Comparison of ENCODE assay signal across 22 cellular contexts in the genomic region with DNA sequence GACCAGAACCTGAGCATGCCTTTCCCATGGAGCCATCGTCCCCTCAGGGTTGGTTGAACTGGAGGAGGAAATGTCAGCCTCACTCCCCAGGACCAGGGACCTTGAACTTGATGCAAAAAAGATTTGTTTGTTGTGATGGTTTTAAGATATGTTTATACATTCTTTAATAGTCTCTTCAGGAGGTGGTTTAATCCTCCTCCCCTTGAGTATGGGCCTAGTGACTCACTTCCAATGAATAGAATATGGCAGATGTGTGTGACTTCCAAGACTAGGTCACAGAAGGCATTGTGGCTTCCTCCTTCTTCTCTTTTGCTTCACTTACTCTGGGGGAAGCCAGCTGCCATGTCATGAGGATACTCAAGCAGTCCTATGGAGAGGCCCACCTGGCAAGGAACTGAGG.
DNase-seq lines count a peak whose midpoint lies in the region; ATAC-seq and TF ChIP-seq lines count a peak whose summit lies in the region.
"Had no signal": no experiment of that assay in that cellular context is flagged by ENCODE, and none has a peak within 500 bp of the region (broad histone marks: within the 10 kb centered on the region; RNA-seq: fewer than 3 reads in every experiment).

No MANE protein-coding gene starts in this region.

- intact Hi-C loops in natural killer cell (cut with micrococcal nuclease), result no loop called here
- intact Hi-C loops in naive thymus-derived CD4-positive, alpha-beta T cell (cut with micrococcal nuclease), result no loop called here

- no peak overlapping the region for H2AFZ ChIP-seq in osteoblast (ENCODE audit: low read length)

- ATAC-seq in natural killer cell treated with Interleukin-12 subunit alpha and Interleukin-12 subunit beta and Interleukin-15 and Interleukin-18, amount 100 ng/mL, for 72 hours, result no peak
- ATAC-seq in natural killer cell, result no peak
- no peak for ATAC-seq in GM18511 (IDR thresholded peaks at IDR 0.05; ENCODE audit: unreplicated experiment)
- no peak for ATAC-seq in naive thymus-derived CD4-positive, alpha-beta T cell
- ATAC-seq: GM12878 had no signal

- peak; percentile 25 for DNase-seq in natural killer cell treated with Interleukin-12 subunit alpha and Interleukin-12 subunit beta and Interleukin-15 and Interleukin-18, amount 100 ng/mL, for 72 hours (ENCODE audit: low spot score)
- DNase-seq in natural killer cell, result no peak
- DNase-seq in glutamatergic neuron, result peak; percentile 3
- DNase-seq in osteoblast (ENCODE audit: insufficient read length, low spot score, missing footprints), result peak; percentile 44
- no peak for DNase-seq in NCI-H446 (lab: John Stamatoyannopoulos, UW)
- DNase-seq in naive thymus-derived CD4-positive, alpha-beta T cell, result no peak
- DNase-seq in NCI-H1417 (lab: John Stamatoyannopoulos, UW), result no peak
- DNase-seq: CD4-positive, alpha-beta T cell; DMS 273 treated with DMSO at 0.1 percent for 48 hours; DMS79; EL; GDM1; GOT3; H7; HCEC 1CT had no signal

- H3K27ac ChIP-seq in osteoblast (ENCODE audit: low read depth, low read length), result no peak overlapping the region
- no peak overlapping the region for H3K27ac ChIP-seq in naive thymus-derived CD4-positive, alpha-beta T cell (ENCODE audit: low read depth, low read length)
- H3K27ac ChIP-seq: 22Rv1; BLaER1 treated with 17β-estradiol and CSF1 and Interleukin-3, amounts not matched to agents 10 nM and 100 nM had no signal

- H3K4me3 ChIP-seq in osteoblast (ENCODE audit: insufficient read depth, low read length), result no peak overlapping the region
- H3K4me3 ChIP-seq in naive thymus-derived CD4-positive, alpha-beta T cell (ENCODE audit: low read length), result no peak overlapping the region
- H3K4me3 ChIP-seq: BLaER1 treated with 17β-estradiol and CSF1 and Interleukin-3, amounts not matched to agents 10 nM and 100 nM; GM12878 had no signal

- H3K4me1 Mint-ChIP-seq in natural killer cell treated with Interleukin-12 subunit alpha and Interleukin-12 subunit beta and Interleukin-15 and Interleukin-18, amount 100 ng/mL, for 72 hours (ENCODE audit: low read depth in 2 of 2), result no peaks in the 10 kb centered on the region
- H3K4me1 Mint-ChIP-seq in natural killer cell, result no peaks in the 10 kb centered on the region
- no peaks in the 10 kb centered on the region for H3K4me1 Mint-ChIP-seq in glutamatergic neuron (ENCODE audit: low read depth, unreplicated experiment)
- no peaks in the 10 kb centered on the region for H3K4me1 Mint-ChIP-seq in naive thymus-derived CD4-positive, alpha-beta T cell
- H3K4me1 Mint-ChIP-seq: B cell; CD14-positive monocyte; CD8-positive, alpha-beta memory T cell had no signal

- POLR2A ChIA-PET in naive thymus-derived CD4-positive, alpha-beta T cell (lab: Charles Lee), result no interaction called here

- no peaks in the 10 kb centered on the region for H3K79me2 ChIP-seq in osteoblast (ENCODE audit: insufficient read depth, low read length)

- no peaks in the 10 kb centered on the region for H3K36me3 ChIP-seq in osteoblast (ENCODE audit: insufficient read depth, low read length)
- no peaks in the 10 kb centered on the region for H3K36me3 ChIP-seq in naive thymus-derived CD4-positive, alpha-beta T cell (ENCODE audit: control insufficient read depth in 2 of 3, insufficient read depth in 3 of 3, low read length in 3 of 3)
- H3K36me3 ChIP-seq: BLaER1 treated with 17β-estradiol and CSF1 and Interleukin-3, amounts not matched to agents 10 nM and 100 nM had no signal

- H3K9me3 Mint-ChIP-seq in natural killer cell treated with Interleukin-12 subunit alpha and Interleukin-12 subunit beta and Interleukin-15 and Interleukin-18, amount 100 ng/mL, for 72 hours, result no peaks in the 10 kb centered on the region
- H3K9me3 Mint-ChIP-seq in natural killer cell (no peaks in the 10 kb centered on the region), glutamatergic neuron (ENCODE audit: unreplicated experiment) (peaks cover 7% of the 10 kb centered on the region)
- peaks cover 0 to 3% (median 0%) of the 10 kb centered on the region in 11 donors for H3K9me3 Mint-ChIP-seq in naive thymus-derived CD4-positive, alpha-beta T cell
- H3K9me3 Mint-ChIP-seq: CD4-positive, alpha-beta T cell had no signal

- peaks cover 19% of the 10 kb centered on the region for H3K27me3 ChIP-seq in osteoblast (ENCODE audit: insufficient read depth, low read length)
- no peaks in the 10 kb centered on the region for H3K27me3 ChIP-seq in naive thymus-derived CD4-positive, alpha-beta T cell (ENCODE audit: control insufficient read depth in 2 of 2, insufficient read depth in 2 of 2, low read length in 2 of 2)
- H3K27me3 ChIP-seq: BLaER1 treated with 17β-estradiol and CSF1 and Interleukin-3, amounts not matched to agents 10 nM and 100 nM had no signal

- H4K20me1 ChIP-seq in osteoblast (ENCODE audit: insufficient read depth, low read length), result no peaks in the 10 kb centered on the region
- H4K20me1 ChIP-seq: BLaER1 treated with 17β-estradiol and CSF1 and Interleukin-3, amounts not matched to agents 10 nM and 100 nM had no signal

- TF ChIP-seq CTCF in natural killer cell (IDR thresholded peaks at IDR 0.05) (no peak), glutamatergic neuron (IDR thresholded peaks at IDR 0.05; ENCODE audit: partially characterized antibody, unreplicated experiment) (no peak), osteoblast (IDR thresholded peaks at IDR 0.05; ENCODE audit: extremely low read depth, low read depth, low read length) (no peak)

- no peak overlapping the region for H3K4me2 ChIP-seq in osteoblast (ENCODE audit: insufficient read depth, low read length)

- no peaks in the 10 kb centered on the region for H3K36me3 Mint-ChIP-seq in natural killer cell treated with Interleukin-12 subunit alpha and Interleukin-12 subunit beta and Interleukin-15 and Interleukin-18, amount 100 ng/mL, for 72 hours
- H3K36me3 Mint-ChIP-seq in natural killer cell (no peaks in the 10 kb centered on the region), glutamatergic neuron (ENCODE audit: unreplicated experiment) (peaks cover 2% of the 10 kb centered on the region)
- H3K36me3 Mint-ChIP-seq in naive thymus-derived CD4-positive, alpha-beta T cell, result no peaks in the 10 kb centered on the region
- H3K36me3 Mint-ChIP-seq: CD14-positive monocyte; CD8-positive, alpha-beta memory T cell had no signal

- H3K27ac Mint-ChIP-seq in natural killer cell treated with Interleukin-12 subunit alpha and Interleukin-12 subunit beta and Interleukin-15 and Interleukin-18, amount 100 ng/mL, for 72 hours, result no peak overlapping the region
- H3K27ac Mint-ChIP-seq in natural killer cell, result no peak overlapping the region
- H3K27ac Mint-ChIP-seq in glutamatergic neuron (ENCODE audit: unreplicated experiment), result no peak overlapping the region
- H3K27ac Mint-ChIP-seq in naive thymus-derived CD4-positive, alpha-beta T cell, result no peak overlapping the region
- H3K27ac Mint-ChIP-seq: B cell; CD14-positive monocyte; CD4-positive, alpha-beta T cell had no signal

- peaks cover 11 to 17% of the 10 kb centered on the region in 2 donors for H3K27me3 Mint-ChIP-seq in natural killer cell treated with Interleukin-12 subunit alpha and Interleukin-12 subunit beta and Interleukin-15 and Interleukin-18, amount 100 ng/mL, for 72 hours
- H3K27me3 Mint-ChIP-seq in natural killer cell (ENCODE audit: low read depth in 2 of 2) (peaks cover 4 to 22% of the 10 kb centered on the region in 2 donors), glutamatergic neuron (ENCODE audit: unreplicated experiment) (peaks cover 4% of the 10 kb centered on the region)
- peaks cover 0 to 13% (median 2%) of the 10 kb centered on the region in 5 donors for H3K27me3 Mint-ChIP-seq in naive thymus-derived CD4-positive, alpha-beta T cell

- CTCF ChIA-PET in naive thymus-derived CD4-positive, alpha-beta T cell (lab: Charles Lee), result no interaction called here

- H3K4me3 Mint-ChIP-seq in natural killer cell treated with Interleukin-12 subunit alpha and Interleukin-12 subunit beta and Interleukin-15 and Interleukin-18, amount 100 ng/mL, for 72 hours, result no peak overlapping the region
- H3K4me3 Mint-ChIP-seq in natural killer cell, result no peak overlapping the region
- H3K4me3 Mint-ChIP-seq in glutamatergic neuron (ENCODE audit: unreplicated experiment), result no peak overlapping the region
- H3K4me3 Mint-ChIP-seq in naive thymus-derived CD4-positive, alpha-beta T cell, result no peak overlapping the region
- H3K4me3 Mint-ChIP-seq: B cell; CD14-positive monocyte; CD4-positive, alpha-beta T cell; CD8-positive, alpha-beta memory T cell had no signal

- H3K4me1 ChIP-seq in osteoblast (ENCODE audit: insufficient read depth, low read length), result no peaks in the 10 kb centered on the region
- H3K4me1 ChIP-seq in naive thymus-derived CD4-positive, alpha-beta T cell (ENCODE audit: control insufficient read depth in 2 of 2, insufficient read depth in 2 of 2, low read length in 2 of 2), result no peaks in the 10 kb centered on the region

- H3K9me3 ChIP-seq in osteoblast (ENCODE audit: low read depth, low read length), result no peaks in the 10 kb centered on the region
- H3K9me3 ChIP-seq in naive thymus-derived CD4-positive, alpha-beta T cell (ENCODE audit: control insufficient read depth in 2 of 3, low read length in 3 of 3), result no peaks in the 10 kb centered on the region

Comparison
In these comparisons a context has a peak if more than half of its experiments do, and no peak if none do; other contexts are left out.
1. DNase-seq: peak in natural killer cell treated with Interleukin-12 subunit alpha and Interleukin-12 subunit beta and Interleukin-15 and Interleukin-18, amount 100 ng/mL, for 72 hours (single experiment), glutamatergic neuron (single experiment) and osteoblast (single experiment); none in natural killer cell (single experiment), NCI-H446 (0 of 2), naive thymus-derived CD4-positive, alpha-beta T cell (0 of 9) and NCI-H1417 (0 of 3).